ENCODE assay signal across 17 cellular contexts in genomic region chr5:144202725-144203124, GRCh38. TPM values are rescaled to one million over a fixed set of nuclear protein-coding genes. Genes with fewer than 3 reads are reported as not detected.
A peak's percentile ranks its signal among the peaks of the same experiment; 100 is the strongest.
DNase-seq lines count a peak whose midpoint lies in the region; ATAC-seq and TF ChIP-seq lines count a peak whose summit lies in the region.
"Had no signal": no experiment of that assay in that cellular context is flagged by ENCODE, and none has a peak within 500 bp of the region (broad histone marks: within the 10 kb centered on the region; RNA-seq: fewer than 3 reads in every experiment).

No MANE protein-coding gene starts in this region.

- H3K9me3 Mint-ChIP-seq in activated T-helper 17 cell treated with anti-CD3 and anti-CD28 coated beads, Interleukin-2, amount 50 U/mL, for 72 hours: no peaks in the 10 kb centered on the region
- H3K9me3 Mint-ChIP-seq: IgD-negative memory B cell had no signal

- peak; percentile 65 for ATAC-seq in activated T-helper 17 cell treated with anti-CD3 and anti-CD28 coated beads, Interleukin-2, amount 50 U/mL, for 72 hours (replicated peaks)

- no peaks in the 10 kb centered on the region for H3K36me3 ChIP-seq in smooth muscle cell (ENCODE audit: low read depth)
- H3K36me3 ChIP-seq: Peyer's patch, SJSA1 had no signal

- no peak for TF ChIP-seq CTCF in smooth muscle cell (IDR thresholded peaks at IDR 0.05; ENCODE audit: borderline replicate concordance, insufficient read depth, poor library complexity, severe bottlenecking)

- peaks cover 11% of the 10 kb centered on the region for H3F3A ChIP-seq in smooth muscle cell (ENCODE audit: low read depth)

- peak overlapping the region; percentile 56 for H3K27ac ChIP-seq in smooth muscle cell (ENCODE audit: low read depth)
- H3K27ac ChIP-seq: C4-2B, Peyer's patch, SJSA1 had no signal

- H3K4me2 ChIP-seq in smooth muscle cell: peak overlapping the region; percentile 60

- intact Hi-C loops in cardiac septum (cut with DNase I): loop anchor here (2.0 to 10.0 kb wide), 3 partner anchors 1632 to 1928 kb away; partner anchors contain the start of gene PRELID2

- H3K4me3 Mint-ChIP-seq in activated T-helper 17 cell treated with anti-CD3 and anti-CD28 coated beads, Interleukin-2, amount 50 U/mL, for 72 hours: no peak overlapping the region
- H3K4me3 Mint-ChIP-seq: IgD-negative memory B cell had no signal

- H3K4me1 Mint-ChIP-seq in activated T-helper 17 cell treated with anti-CD3 and anti-CD28 coated beads, Interleukin-2, amount 50 U/mL, for 72 hours: peaks cover 4% of the 10 kb centered on the region

- no peak overlapping the region for H2AFZ ChIP-seq in smooth muscle cell (ENCODE audit: low read depth)

- no peak overlapping the region for H3K9ac ChIP-seq in smooth muscle cell (ENCODE audit: low read depth)

- WGBS in smooth muscle cell (ENCODE audit: low lambda C conversion rate): 82% methylated on average over 1 of the region's 1 CpG

- H3K27me3 Mint-ChIP-seq in activated T-helper 17 cell treated with anti-CD3 and anti-CD28 coated beads, Interleukin-2, amount 50 U/mL, for 72 hours: peaks cover 45% of the 10 kb centered on the region

- DNase-seq in SKM-1 treated with dmso at 0.1 percent for 144 hours (lab: John Stamatoyannopoulos, UW; ENCODE audit: unreplicated experiment) (peak; percentile 36), SKM-1 (lab: John Stamatoyannopoulos, UW; ENCODE audit: unreplicated experiment) (no peak), LHCN-M2 (ENCODE audit: low read depth) (peak; percentile 43), smooth muscle cell (lab: John Stamatoyannopoulos, UW; ENCODE audit: unreplicated experiment) (no peak), cardiac septum (ENCODE audit: low spot score) (no peak), NCI-H2171 (lab: John Stamatoyannopoulos, UW) (no peak)
- DNase-seq: Karpas-422, NCI-H1105, NCI-H146, NCI-H226, NCI-H510A treated with DMSO at 0.1 percent for 48 hours, NCI-H748 treated with DMSO at 0.1 percent for 48 hours, Peyer's patch had no signal

- H4K20me1 ChIP-seq in smooth muscle cell (ENCODE audit: low read depth): no peaks in the 10 kb centered on the region

- no peaks in the 10 kb centered on the region for H3K36me3 Mint-ChIP-seq in activated T-helper 17 cell treated with anti-CD3 and anti-CD28 coated beads, Interleukin-2, amount 50 U/mL, for 72 hours (ENCODE audit: low read depth)
- H3K36me3 Mint-ChIP-seq: IgD-negative memory B cell had no signal

- no peaks in the 10 kb centered on the region for H3K9me3 ChIP-seq in smooth muscle cell (replicated peaks; ENCODE audit: low read depth)
- H3K9me3 ChIP-seq: Peyer's patch, SJSA1 had no signal

- H3K27ac Mint-ChIP-seq in activated T-helper 17 cell treated with anti-CD3 and anti-CD28 coated beads, Interleukin-2, amount 50 U/mL, for 72 hours: peak overlapping the region; percentile 34
- H3K27ac Mint-ChIP-seq: IgD-negative memory B cell had no signal

- H3K27me3 ChIP-seq in smooth muscle cell (ENCODE audit: low read depth): no peaks in the 10 kb centered on the region
- H3K27me3 ChIP-seq: Peyer's patch had no signal

- peaks cover 18% of the 10 kb centered on the region for H3K79me2 ChIP-seq in smooth muscle cell (ENCODE audit: low read depth)

- H3K4me3 ChIP-seq in smooth muscle cell: no peak overlapping the region
- H3K4me3 ChIP-seq: Peyer's patch, SJSA1 had no signal

- H3K4me1 ChIP-seq in smooth muscle cell (ENCODE audit: low read depth): peaks cover 25% of the 10 kb centered on the region
- H3K4me1 ChIP-seq: Peyer's patch had no signal

RNA-seq across cellular contexts. Expression of gene KCTD16, which starts 32.1 kb away (rescaled TPM):
- total RNA-seq in LHCN-M2 (2014; rRNA removed): 0.11 and 0.32 TPM in 2 replicates
- polyA plus RNA-seq in LHCN-M2 (2012): 0.46 TPM
- under 1 TPM; 0.11 to 0.40 TPM for total RNA-seq in activated T-helper 17 cell treated with anti-CD3 and anti-CD28 coated beads, Interleukin-2, amount 50 U/mL, for 72 hours
- 11.1 and 13.4 TPM in 2 replicates for total RNA-seq in smooth muscle cell
- polyA plus RNA-seq in smooth muscle cell: 1.5 and 1.6 TPM in 2 replicates
- 0.08 TPM for total RNA-seq in cardiac septum
- polyA plus RNA-seq: IgD-negative memory B cell had no signal

RNA-seq across cellular contexts. Expression of gene YIPF5, which starts 32.3 kb away (rescaled TPM):
- 67.2 and 72.8 TPM in 2 replicates for total RNA-seq in LHCN-M2 (2014; rRNA removed)
- 53.3 TPM for polyA plus RNA-seq in LHCN-M2 (2012)
- 10 to 100 TPM; 51.4 to 52.0 TPM for total RNA-seq in activated T-helper 17 cell treated with anti-CD3 and anti-CD28 coated beads, Interleukin-2, amount 50 U/mL, for 72 hours
- 192 and 283 TPM in 2 replicates for total RNA-seq in smooth muscle cell
- polyA plus RNA-seq in smooth muscle cell: 159 and 215 TPM in 2 replicates
- 25.0 TPM for total RNA-seq in cardiac septum

Comparison
In these comparisons a context has a peak if more than half of its experiments do, and no peak if none do; other contexts are left out.
1. DNase-seq: peak in SKM-1 treated with dmso at 0.1 percent for 144 hours (single experiment) and LHCN-M2 (single experiment); none in SKM-1 (single experiment), smooth muscle cell (single experiment), cardiac septum (single experiment) and NCI-H2171 (single experiment).